In the genomic region with DNA sequence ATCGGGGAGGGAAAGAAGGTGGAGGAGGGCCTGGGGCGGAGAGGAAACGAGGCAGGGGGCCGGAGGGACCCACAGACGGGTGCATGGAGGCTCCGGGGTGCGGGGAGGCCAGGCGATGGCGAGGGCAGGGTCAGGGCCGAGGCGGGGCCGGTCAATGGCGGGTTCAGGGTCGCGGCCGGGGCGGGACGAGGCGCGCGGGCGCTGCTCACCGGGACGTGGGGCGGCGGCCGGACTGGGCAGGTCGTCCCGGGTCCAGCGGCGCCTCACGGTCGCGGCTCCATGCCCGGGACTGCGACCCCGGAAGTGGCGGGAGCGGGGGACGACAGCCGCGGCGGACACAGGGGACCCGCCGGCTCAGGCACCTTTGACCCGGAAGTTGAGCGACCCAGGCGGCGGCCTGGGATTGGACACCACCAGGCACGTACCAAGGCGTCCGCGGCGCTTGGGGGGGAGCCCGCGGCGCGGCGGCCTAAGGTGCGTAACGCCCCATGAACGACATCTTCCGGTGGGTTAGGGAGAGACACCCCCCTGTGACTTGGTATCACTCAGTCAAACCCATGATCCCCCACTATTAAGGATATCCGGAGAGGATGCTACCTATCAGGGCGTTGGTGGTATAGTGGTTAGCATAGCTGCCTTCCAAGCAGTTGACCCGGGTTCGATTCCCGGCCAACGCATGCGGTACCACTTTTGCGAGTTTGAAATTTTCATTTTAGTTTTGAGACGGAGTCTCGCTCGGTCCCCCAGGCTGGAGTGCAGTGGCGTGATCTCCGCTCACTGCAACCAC, we compare ENCODE assay signal across 1 cellular context.
TF ChIP-seq lines count a peak whose summit lies in the region.

DPP9 (minus strand) TSS at position 378 of the 787 bp plus-strand sequence. CDS start 3,936 bp downstream, outside the sequence.

TF ChIP-seq in HEK293, 187 proteins besides CTCF, POLR2A, EP300 and RAD21 (continued from another document and continues in another):
- peak; percentile 70 for TF ChIP-seq TSHZ1 (tag by site-specific recombination; IDR thresholded peaks at IDR 0.05; ENCODE audit: borderline replicate concordance)
- TF ChIP-seq ZNF514 (tag by site-specific recombination; IDR thresholded peaks at IDR 0.05), result no peak
- TF ChIP-seq ZNF701 (tag by site-specific recombination; IDR thresholded peaks at IDR 0.05), result no peak
- no peak for TF ChIP-seq ZNF292 (tag by site-specific recombination; IDR thresholded peaks at IDR 0.05; ENCODE audit: borderline replicate concordance, low read depth)
- TF ChIP-seq ZNF423 (tag by site-specific recombination; IDR thresholded peaks at IDR 0.05), result no peak
- TF ChIP-seq KLF7 (tag by site-specific recombination; IDR thresholded peaks at IDR 0.05; ENCODE audit: borderline replicate concordance), result peak; percentile 97
- TF ChIP-seq ZEB2 (tag by site-specific recombination; IDR thresholded peaks at IDR 0.05), result peak; percentile 99
- peak; percentile 79; the same call in 1 of the 2 replicates for TF ChIP-seq GLIS1 (tag by site-specific recombination; IDR thresholded peaks at IDR 0.05)
- TF ChIP-seq ZNF302 (tag by site-specific recombination; IDR thresholded peaks at IDR 0.05; ENCODE audit: low read depth), result no peak
- TF ChIP-seq ZNF473 (tag by site-specific recombination; IDR thresholded peaks at IDR 0.05), result no peak
- no peak for TF ChIP-seq ZNF626 (tag by site-specific recombination; IDR thresholded peaks at IDR 0.05)
- peak; percentile 93 for TF ChIP-seq ZNF610 (tag by site-specific recombination; IDR thresholded peaks at IDR 0.05; ENCODE audit: borderline replicate concordance)
- TF ChIP-seq, protein P1, sequence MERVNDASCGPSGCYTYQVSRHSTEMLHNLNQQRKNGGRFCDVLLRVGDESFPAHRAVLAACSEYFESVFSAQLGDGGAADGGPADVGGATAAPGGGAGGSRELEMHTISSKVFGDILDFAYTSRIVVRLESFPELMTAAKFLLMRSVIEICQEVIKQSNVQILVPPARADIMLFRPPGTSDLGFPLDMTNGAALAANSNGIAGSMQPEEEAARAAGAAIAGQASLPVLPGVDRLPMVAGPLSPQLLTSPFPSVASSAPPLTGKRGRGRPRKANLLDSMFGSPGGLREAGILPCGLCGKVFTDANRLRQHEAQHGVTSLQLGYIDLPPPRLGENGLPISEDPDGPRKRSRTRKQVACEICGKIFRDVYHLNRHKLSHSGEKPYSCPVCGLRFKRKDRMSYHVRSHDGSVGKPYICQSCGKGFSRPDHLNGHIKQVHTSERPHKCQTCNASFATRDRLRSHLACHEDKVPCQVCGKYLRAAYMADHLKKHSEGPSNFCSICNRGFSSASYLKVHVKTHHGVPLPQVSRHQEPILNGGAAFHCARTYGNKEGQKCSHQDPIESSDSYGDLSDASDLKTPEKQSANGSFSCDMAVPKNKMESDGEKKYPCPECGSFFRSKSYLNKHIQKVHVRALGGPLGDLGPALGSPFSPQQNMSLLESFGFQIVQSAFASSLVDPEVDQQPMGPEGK (tag by site-specific recombination; IDR thresholded peaks at IDR 0.05), result peak; percentile 96
- TF ChIP-seq, protein P2, sequence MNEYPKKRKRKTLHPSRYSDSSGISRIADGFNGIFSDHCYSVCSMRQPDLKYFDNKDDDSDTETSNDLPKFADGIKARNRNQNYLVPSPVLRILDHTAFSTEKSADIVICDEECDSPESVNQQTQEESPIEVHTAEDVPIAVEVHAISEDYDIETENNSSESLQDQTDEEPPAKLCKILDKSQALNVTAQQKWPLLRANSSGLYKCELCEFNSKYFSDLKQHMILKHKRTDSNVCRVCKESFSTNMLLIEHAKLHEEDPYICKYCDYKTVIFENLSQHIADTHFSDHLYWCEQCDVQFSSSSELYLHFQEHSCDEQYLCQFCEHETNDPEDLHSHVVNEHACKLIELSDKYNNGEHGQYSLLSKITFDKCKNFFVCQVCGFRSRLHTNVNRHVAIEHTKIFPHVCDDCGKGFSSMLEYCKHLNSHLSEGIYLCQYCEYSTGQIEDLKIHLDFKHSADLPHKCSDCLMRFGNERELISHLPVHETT (tag by site-specific recombination; IDR thresholded peaks at IDR 0.05), result peak; percentile 99
- peak; percentile 75; the same call in 1 of the 2 replicates for TF ChIP-seq OVOL3 (tag by site-specific recombination; IDR thresholded peaks at IDR 0.05)
- TF ChIP-seq ZNF221 (tag by site-specific recombination; IDR thresholded peaks at IDR 0.05; ENCODE audit: borderline replicate concordance), result 0 out of 2 replicates have a peak, but pooled peaks have one; percentile 72
- TF ChIP-seq ZNF280C (tag by site-specific recombination; IDR thresholded peaks at IDR 0.05), result no peak
- no peak for TF ChIP-seq ZNF530 (tag by site-specific recombination; IDR thresholded peaks at IDR 0.05; ENCODE audit: low read depth)
- no peak for TF ChIP-seq ZNF138 (tag by site-specific recombination; IDR thresholded peaks at IDR 0.05; ENCODE audit: borderline replicate concordance)
- TF ChIP-seq ZBTB20 (tag by site-specific recombination; IDR thresholded peaks at IDR 0.05), result peak; percentile 39; the same call in 1 of the 2 replicates
- peak; percentile 99 for TF ChIP-seq ZNF2 (tag by site-specific recombination; IDR thresholded peaks at IDR 0.05)
- peak; percentile 98 for TF ChIP-seq KLF8 (tag by site-specific recombination; IDR thresholded peaks at IDR 0.05)
- no peak for TF ChIP-seq ZNF677 (tag by site-specific recombination; IDR thresholded peaks at IDR 0.05)
- TF ChIP-seq ZNF561 (tag by site-specific recombination; IDR thresholded peaks at IDR 0.05; ENCODE audit: borderline replicate concordance), result peak; percentile 97; the same call in 1 of the 2 replicates
- TF ChIP-seq YY1 (tag by site-specific recombination; IDR thresholded peaks at IDR 0.05), result peak; percentile 81
- TF ChIP-seq ZFHX2 (tag by site-specific recombination; conservative IDR thresholded peaks at IDR 0.05), result peak; percentile 66
- no peak for TF ChIP-seq ZNF169 (tag by site-specific recombination; IDR thresholded peaks at IDR 0.05)
- peak; percentile 99 for TF ChIP-seq ZBTB11 (tag by site-specific recombination; conservative IDR thresholded peaks at IDR 0.05; ENCODE audit: low read depth)
- TF ChIP-seq ZNF202 (tag by site-specific recombination; IDR thresholded peaks at IDR 0.05; ENCODE audit: borderline replicate concordance), result no peak
- TF ChIP-seq REPIN1 (tag by site-specific recombination; IDR thresholded peaks at IDR 0.05; ENCODE audit: low read depth), result peak; percentile 50; the same call in 1 of the 2 replicates
- no peak for TF ChIP-seq ZNF555 (tag by site-specific recombination; conservative IDR thresholded peaks at IDR 0.05)
- no peak for TF ChIP-seq HOXC10 (CRISPR knock-in tag; IDR thresholded peaks at IDR 0.05)
- peak; percentile 84 for TF ChIP-seq ZBTB8A (tag by site-specific recombination; IDR thresholded peaks at IDR 0.05)
- TF ChIP-seq GLI2 (tag by site-specific recombination; IDR thresholded peaks at IDR 0.05; ENCODE audit: borderline replicate concordance, low read depth), result no peak; the same call in 1 of the 2 replicates
- peak; percentile 21; the same call in 1 of the 2 replicates for TF ChIP-seq ZNF341 (tag by site-specific recombination; IDR thresholded peaks at IDR 0.05; ENCODE audit: low read depth)
- no peak for TF ChIP-seq ZNF521 (tag by site-specific recombination; IDR thresholded peaks at IDR 0.05)
- peak; percentile 99 for TF ChIP-seq ZSCAN30 (tag by site-specific recombination; IDR thresholded peaks at IDR 0.05)
- TF ChIP-seq KLF16 (tag by site-specific recombination; IDR thresholded peaks at IDR 0.05), result peak; percentile 99
- TF ChIP-seq PRDM1 (tag by site-specific recombination; IDR thresholded peaks at IDR 0.05), result no peak
- 0 out of 2 replicates have a peak, but pooled peaks have one; percentile 72 for TF ChIP-seq ZNF785 (tag by site-specific recombination; IDR thresholded peaks at IDR 0.05)
- TF ChIP-seq, protein P3, sequence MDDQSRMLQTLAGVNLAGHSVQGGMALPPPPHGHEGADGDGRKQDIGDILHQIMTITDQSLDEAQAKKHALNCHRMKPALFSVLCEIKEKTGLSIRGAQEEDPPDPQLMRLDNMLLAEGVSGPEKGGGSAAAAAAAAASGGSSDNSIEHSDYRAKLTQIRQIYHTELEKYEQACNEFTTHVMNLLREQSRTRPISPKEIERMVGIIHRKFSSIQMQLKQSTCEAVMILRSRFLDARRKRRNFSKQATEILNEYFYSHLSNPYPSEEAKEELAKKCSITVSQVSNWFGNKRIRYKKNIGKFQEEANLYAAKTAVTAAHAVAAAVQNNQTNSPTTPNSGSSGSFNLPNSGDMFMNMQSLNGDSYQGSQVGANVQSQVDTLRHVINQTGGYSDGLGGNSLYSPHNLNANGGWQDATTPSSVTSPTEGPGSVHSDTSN (CRISPR knock-in tag; IDR thresholded peaks at IDR 0.05), result no peak
- peak; percentile 91 for TF ChIP-seq ZNF184 (tag by site-specific recombination; IDR thresholded peaks at IDR 0.05)
- TF ChIP-seq, protein P4, sequence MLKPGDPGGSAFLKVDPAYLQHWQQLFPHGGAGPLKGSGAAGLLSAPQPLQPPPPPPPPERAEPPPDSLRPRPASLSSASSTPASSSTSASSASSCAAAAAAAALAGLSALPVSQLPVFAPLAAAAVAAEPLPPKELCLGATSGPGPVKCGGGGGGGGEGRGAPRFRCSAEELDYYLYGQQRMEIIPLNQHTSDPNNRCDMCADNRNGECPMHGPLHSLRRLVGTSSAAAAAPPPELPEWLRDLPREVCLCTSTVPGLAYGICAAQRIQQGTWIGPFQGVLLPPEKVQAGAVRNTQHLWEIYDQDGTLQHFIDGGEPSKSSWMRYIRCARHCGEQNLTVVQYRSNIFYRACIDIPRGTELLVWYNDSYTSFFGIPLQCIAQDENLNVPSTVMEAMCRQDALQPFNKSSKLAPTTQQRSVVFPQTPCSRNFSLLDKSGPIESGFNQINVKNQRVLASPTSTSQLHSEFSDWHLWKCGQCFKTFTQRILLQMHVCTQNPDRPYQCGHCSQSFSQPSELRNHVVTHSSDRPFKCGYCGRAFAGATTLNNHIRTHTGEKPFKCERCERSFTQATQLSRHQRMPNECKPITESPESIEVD (tag by site-specific recombination; IDR thresholded peaks at IDR 0.05), result no peak
- TF ChIP-seq KLF17 (tag by site-specific recombination; IDR thresholded peaks at IDR 0.05), result peak; percentile 99
